ENCODE assay signal across 1 cellular context in the genomic region with DNA sequence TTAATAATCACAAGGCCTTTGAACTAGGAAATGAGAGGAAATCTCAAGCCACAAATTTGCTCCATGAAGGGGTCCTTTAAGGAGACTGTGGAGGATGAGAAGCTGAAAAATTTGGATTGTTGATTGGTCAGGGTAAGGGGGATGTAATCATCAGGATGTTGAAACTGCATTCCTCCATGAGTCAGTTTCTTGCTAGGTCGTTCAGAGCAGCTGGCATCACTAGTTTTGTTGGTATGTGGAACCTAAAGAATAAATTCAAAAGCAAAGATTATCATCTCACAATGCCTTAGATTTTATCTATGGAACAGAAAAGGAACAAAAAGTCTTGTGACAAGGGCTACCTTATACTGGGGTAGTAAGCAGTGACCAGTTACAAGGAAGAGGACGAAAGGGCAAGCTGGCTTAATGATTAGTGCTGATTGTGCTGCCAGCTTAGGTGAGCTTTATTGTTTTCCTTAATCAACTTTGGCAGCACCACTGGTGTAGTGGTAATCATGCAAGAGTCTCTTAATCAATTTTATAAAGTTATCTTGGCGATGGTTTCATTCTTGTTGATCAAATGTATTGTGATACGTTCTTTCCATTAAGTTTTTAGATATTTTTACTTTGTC.
TF ChIP-seq lines count a peak whose summit lies in the region.

No MANE protein-coding gene starts in this region.

TF ChIP-seq in GM23338, 12 proteins besides CTCF, POLR2A, EP300 and RAD21 (continued from another document):
- TF ChIP-seq JUNB (IDR thresholded peaks at IDR 0.05; ENCODE audit: unreplicated experiment) (no peak), CREB1 (CRISPR knock-in tag; IDR thresholded peaks at IDR 0.05; ENCODE audit: low read depth) (no peak), ZNF331 (CRISPR knock-in tag; IDR thresholded peaks at IDR 0.05; ENCODE audit: low read depth) (no peak)
- TF ChIP-seq, protein P1, sequence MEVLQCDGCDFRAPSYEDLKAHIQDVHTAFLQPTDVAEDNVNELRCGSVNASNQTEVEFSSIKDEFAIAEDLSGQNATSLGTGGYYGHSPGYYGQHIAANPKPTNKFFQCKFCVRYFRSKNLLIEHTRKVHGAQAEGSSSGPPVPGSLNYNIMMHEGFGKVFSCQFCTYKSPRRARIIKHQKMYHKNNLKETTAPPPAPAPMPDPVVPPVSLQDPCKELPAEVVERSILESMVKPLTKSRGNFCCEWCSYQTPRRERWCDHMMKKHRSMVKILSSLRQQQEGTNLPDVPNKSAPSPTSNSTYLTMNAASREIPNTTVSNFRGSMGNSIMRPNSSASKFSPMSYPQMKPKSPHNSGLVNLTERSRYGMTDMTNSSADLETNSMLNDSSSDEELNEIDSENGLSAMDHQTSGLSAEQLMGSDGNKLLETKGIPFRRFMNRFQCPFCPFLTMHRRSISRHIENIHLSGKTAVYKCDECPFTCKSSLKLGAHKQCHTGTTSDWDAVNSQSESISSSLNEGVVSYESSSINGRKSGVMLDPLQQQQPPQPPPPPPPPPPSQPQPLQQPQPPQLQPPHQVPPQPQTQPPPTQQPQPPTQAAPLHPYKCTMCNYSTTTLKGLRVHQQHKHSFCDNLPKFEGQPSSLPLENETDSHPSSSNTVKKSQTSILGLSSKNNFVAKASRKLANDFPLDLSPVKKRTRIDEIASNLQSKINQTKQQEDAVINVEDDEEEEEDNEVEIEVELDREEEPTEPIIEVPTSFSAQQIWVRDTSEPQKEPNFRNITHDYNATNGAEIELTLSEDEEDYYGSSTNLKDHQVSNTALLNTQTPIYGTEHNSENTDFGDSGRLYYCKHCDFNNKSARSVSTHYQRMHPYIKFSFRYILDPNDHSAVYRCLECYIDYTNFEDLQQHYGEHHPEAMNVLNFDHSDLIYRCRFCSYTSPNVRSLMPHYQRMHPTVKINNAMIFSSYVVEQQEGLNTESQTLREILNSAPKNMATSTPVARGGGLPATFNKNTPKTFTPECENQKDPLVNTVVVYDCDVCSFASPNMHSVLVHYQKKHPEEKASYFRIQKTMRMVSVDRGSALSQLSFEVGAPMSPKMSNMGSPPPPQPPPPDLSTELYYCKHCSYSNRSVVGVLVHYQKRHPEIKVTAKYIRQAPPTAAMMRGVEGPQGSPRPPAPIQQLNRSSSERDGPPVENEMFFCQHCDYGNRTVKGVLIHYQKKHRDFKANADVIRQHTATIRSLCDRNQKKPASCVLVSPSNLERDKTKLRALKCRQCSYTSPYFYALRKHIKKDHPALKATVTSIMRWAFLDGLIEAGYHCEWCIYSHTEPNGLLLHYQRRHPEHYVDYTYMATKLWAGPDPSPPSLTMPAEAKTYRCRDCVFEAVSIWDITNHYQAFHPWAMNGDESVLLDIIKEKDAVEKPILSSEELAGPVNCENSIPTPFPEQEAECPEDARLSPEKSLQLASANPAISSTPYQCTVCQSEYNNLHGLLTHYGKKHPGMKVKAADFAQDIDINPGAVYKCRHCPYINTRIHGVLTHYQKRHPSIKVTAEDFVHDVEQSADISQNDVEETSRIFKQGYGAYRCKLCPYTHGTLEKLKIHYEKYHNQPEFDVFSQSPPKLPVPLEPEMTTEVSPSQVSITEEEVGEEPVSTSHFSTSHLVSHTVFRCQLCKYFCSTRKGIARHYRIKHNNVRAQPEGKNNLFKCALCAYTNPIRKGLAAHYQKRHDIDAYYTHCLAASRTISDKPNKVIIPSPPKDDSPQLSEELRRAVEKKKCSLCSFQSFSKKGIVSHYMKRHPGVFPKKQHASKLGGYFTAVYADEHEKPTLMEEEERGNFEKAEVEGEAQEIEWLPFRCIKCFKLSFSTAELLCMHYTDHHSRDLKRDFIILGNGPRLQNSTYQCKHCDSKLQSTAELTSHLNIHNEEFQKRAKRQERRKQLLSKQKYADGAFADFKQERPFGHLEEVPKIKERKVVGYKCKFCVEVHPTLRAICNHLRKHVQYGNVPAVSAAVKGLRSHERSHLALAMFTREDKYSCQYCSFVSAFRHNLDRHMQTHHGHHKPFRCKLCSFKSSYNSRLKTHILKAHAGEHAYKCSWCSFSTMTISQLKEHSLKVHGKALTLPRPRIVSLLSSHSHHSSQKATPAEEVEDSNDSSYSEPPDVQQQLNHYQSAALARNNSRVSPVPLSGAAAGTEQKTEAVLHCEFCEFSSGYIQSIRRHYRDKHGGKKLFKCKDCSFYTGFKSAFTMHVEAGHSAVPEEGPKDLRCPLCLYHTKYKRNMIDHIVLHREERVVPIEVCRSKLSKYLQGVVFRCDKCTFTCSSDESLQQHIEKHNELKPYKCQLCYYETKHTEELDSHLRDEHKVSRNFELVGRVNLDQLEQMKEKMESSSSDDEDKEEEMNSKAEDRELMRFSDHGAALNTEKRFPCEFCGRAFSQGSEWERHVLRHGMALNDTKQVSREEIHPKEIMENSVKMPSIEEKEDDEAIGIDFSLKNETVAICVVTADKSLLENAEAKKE (CRISPR knock-in tag; IDR thresholded peaks at IDR 0.05) = no peak
- TF ChIP-seq, protein P2, sequence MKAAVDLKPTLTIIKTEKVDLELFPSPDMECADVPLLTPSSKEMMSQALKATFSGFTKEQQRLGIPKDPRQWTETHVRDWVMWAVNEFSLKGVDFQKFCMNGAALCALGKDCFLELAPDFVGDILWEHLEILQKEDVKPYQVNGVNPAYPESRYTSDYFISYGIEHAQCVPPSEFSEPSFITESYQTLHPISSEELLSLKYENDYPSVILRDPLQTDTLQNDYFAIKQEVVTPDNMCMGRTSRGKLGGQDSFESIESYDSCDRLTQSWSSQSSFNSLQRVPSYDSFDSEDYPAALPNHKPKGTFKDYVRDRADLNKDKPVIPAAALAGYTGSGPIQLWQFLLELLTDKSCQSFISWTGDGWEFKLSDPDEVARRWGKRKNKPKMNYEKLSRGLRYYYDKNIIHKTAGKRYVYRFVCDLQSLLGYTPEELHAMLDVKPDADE (IDR thresholded peaks at IDR 0.05) = no peak
TF ChIP-seq in GM23338: peak in this region for 0.
